8 cellular contexts compared by ENCODE assay signal in the genomic region with DNA sequence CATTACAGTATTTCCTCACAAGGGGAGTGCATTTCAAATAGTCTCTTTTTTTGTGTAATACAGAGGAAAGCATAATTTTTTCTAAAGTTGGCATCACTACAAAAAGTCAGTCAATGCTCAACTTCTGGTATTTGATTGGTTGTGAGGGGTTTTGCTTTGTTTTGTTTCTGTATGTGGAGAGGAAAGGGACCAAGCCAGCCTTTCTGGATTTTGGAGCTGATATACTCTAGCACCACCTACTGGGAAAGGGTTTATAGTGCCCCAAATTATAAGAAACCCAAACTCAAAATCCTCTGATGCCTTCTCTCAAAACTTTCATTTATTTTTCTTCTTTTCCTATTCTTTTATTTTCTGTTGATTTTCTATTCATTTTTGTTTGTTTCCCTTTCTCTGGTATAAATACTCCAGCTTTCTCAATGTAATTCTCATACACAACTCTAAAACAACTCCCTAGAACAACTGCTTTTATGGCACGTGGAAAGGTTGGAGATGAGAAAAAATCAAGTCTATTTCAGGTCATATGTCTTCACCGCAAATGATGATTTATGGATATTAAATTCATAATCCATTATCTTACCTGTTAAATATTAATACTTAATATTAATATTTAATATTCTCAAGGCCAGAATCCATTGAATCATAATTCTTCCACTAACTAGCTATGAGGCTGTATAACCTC.
DNase-seq lines count a peak whose midpoint lies in the region; ATAC-seq, FAIRE-seq and TF ChIP-seq lines count a peak whose summit lies in the region.

No MANE protein-coding gene starts in this region.

- intact Hi-C loops in sciatic nerve (cut with DNase I), result no loop called here

- H3K36me3 ChIP-seq in BJ (ENCODE audit: control insufficient read depth, insufficient read depth, low read length), result no peaks in the 10 kb centered on the region
- no peaks in the 10 kb centered on the region for H3K36me3 ChIP-seq in MM.1S (replicated peaks; ENCODE audit: insufficient read depth, low read length)

- no peaks in the 10 kb centered on the region for H3K4me1 ChIP-seq in MM.1S (ENCODE audit: low read length)

- H3F3A ChIP-seq in MM.1S (ENCODE audit: insufficient read depth, low read length), result no peaks in the 10 kb centered on the region

- H4K20me1 ChIP-seq in MM.1S (ENCODE audit: insufficient read depth, low read length), result no peaks in the 10 kb centered on the region

- no peak overlapping the region for H3K27ac ChIP-seq in MM.1S (ENCODE audit: low read length)

- no peaks in the 10 kb centered on the region for H3K9me2 ChIP-seq in MM.1S (replicated peaks; ENCODE audit: insufficient read depth, low read length)

- TF ChIP-seq CTCF in BJ (IDR thresholded peaks at IDR 0.05; ENCODE audit: insufficient read depth, low read depth, low read length) (peak; percentile 83), MM.1S (IDR thresholded peaks at IDR 0.05; ENCODE audit: low read length) (peak; percentile 75)

- ATAC-seq in GM19035 (IDR thresholded peaks at IDR 0.05; ENCODE audit: unreplicated experiment), result peak; percentile 78
- ATAC-seq in sciatic nerve, result peak; percentile 85
- ATAC-seq in GM21528 (IDR thresholded peaks at IDR 0.05; ENCODE audit: low FRiP score, unreplicated experiment), result no peak

- no peak overlapping the region for H2AFZ ChIP-seq in MM.1S (ENCODE audit: low read length)

- H3K9me3 ChIP-seq in MM.1S (replicated peaks; ENCODE audit: insufficient read depth, low read length), result no peaks in the 10 kb centered on the region

- H3K4me2 ChIP-seq in MM.1S (ENCODE audit: low read depth, low read length), result no peak overlapping the region

- H3K27me3 ChIP-seq in BJ (ENCODE audit: control insufficient read depth, insufficient read depth, low read length), result no peaks in the 10 kb centered on the region
- H3K27me3 ChIP-seq in MM.1S (replicated peaks; ENCODE audit: insufficient read depth, low read length), result no peaks in the 10 kb centered on the region

- POLR2A ChIA-PET in BJ (lab: Charles Lee), result no interaction called here

- H3K4me3 ChIP-seq in BJ (ENCODE audit: low read depth, low read length) (no peak overlapping the region), MM.1S (ENCODE audit: low read length) (no peak overlapping the region)

- peak; percentile 80 for FAIRE-seq in TTC549 (lab: Jason Lieb, UNC)

- H3K9ac ChIP-seq in MM.1S (ENCODE audit: low read length), result no peak overlapping the region

- CTCF ChIA-PET in BJ (lab: Yijun Ruan, JAX), result interaction anchor here (0.7 to 6.4 kb wide), 14 partner anchors 10 to 802 kb away, joined by 3 to 58 read pairs (median 3); no protein-coding TSS in a partner anchor

- DNase-seq in BJ (ENCODE audit: low read depth) (no peak), MM.1S (peak; percentile 53), glomerular endothelial cell (ENCODE audit: extremely low read depth, low read depth, low spot score) (peak; percentile 74), sciatic nerve (ENCODE audit: low spot score) (no peak), NCI-H345 (lab: John Stamatoyannopoulos, UW) (no peak)

- no peaks in the 10 kb centered on the region for H3K79me2 ChIP-seq in MM.1S (ENCODE audit: low read length)

Comparison
In these comparisons a context has a peak if more than half of its experiments do, and no peak if none do; other contexts are left out.
1. DNase-seq: peak in MM.1S (single experiment) and glomerular endothelial cell (single experiment); none in BJ (single experiment), sciatic nerve (single experiment) and NCI-H345 (single experiment).